8 cellular contexts compared by ENCODE assay signal in the genomic region with DNA sequence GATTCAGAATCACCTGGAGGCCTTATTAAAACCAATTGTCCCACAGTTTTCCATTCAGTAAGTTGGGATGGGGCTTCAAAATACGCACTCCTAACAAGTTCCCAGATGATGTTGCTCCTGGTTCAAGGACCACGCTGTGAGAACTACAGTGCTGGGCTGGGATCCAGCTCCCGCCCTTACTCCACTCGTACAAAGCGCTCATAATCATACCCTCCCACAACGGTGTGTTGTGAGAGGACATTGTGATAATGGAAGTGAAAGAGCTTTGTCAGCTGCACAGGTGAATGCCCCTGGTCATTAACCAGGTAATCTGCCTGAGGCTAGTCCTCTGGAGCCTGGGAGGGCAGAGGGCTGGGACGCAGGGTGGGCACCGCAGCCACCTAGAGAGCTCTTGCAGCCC. TPM values are rescaled to one million over a fixed set of nuclear protein-coding genes. Genes with fewer than 3 reads are reported as not detected.
DNase-seq lines count a peak whose midpoint lies in the region; ATAC-seq and FAIRE-seq lines count a peak whose summit lies in the region.

No MANE protein-coding gene starts in this region.

- ATAC-seq in left ventricle myocardium superior (no peak), HG03175 (IDR thresholded peaks at IDR 0.05; ENCODE audit: unreplicated experiment) (no peak)

- no peak for FAIRE-seq in RCC 7860 (lab: Jason Lieb, UNC)

- peak overlapping the region; percentile 93 for H3K27ac ChIP-seq in substantia nigra (ENCODE audit: low read depth, low read length, poor library complexity, severe bottlenecking)

- intact Hi-C loops in left ventricle myocardium superior (cut with micrococcal nuclease): no loop called here

- DNase-seq in DMS53 (lab: John Stamatoyannopoulos, UW) (peak; percentile 47), DMS53 treated with DMSO at 0.1 percent for 48 hours (lab: John Stamatoyannopoulos, UW; ENCODE audit: unreplicated experiment) (no peak), SW480 (ENCODE audit: low spot score) (peak; percentile 25), left ventricle myocardium superior (peak; percentile 51), substantia nigra (lab: John Stamatoyannopoulos, UW) (no peak), RCC 7860 (ENCODE audit: low spot score) (no peak), cortex of kidney (lab: John Stamatoyannopoulos, UW) (no peak)

RNA-seq across cellular contexts. Expression of a gene that starts 1.3 kb away (rescaled TPM):
- total RNA-seq in left ventricle myocardium superior: 58.0 TPM

Comparison
In these comparisons a context has a peak if more than half of its experiments do, and no peak if none do; other contexts are left out.
1. DNase-seq: peak in DMS53 (single experiment), SW480 (single experiment) and left ventricle myocardium superior (single experiment); none in DMS53 treated with DMSO at 0.1 percent for 48 hours (single experiment), substantia nigra (0 of 49), RCC 7860 (single experiment) and cortex of kidney (single experiment).